In the genomic region with DNA sequence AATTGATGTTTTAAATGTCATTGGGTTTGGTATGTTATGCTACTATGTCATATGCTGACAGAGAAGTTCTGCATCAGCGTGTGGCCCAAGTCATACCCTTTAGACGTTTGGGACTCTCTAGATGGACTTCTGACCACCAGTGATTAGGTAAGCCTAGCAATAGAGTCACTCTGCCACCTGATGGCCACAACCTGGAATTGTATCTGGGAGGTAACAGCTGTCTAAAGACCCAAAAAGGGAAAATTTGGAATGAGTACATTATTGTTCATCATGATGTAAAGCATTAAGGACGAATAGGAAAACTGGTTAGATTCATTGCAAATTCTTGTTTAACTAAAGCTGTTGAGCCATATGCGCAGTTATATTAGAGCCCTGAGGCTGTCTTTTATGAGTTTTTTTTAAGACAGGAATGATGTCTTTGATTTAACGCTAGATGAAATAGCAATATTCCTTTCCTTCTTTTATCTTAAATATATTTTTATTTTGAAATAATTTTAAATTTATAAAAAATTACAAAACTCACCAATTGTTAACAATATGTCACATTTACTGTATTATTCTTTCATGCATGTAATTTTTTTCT, we compare ENCODE assay signal across 8 cellular contexts.
A peak's percentile ranks its signal among the peaks of the same experiment; 100 is the strongest.
DNase-seq lines count a peak whose midpoint lies in the region; ATAC-seq and TF ChIP-seq lines count a peak whose summit lies in the region.

No MANE protein-coding gene starts in this region.

- intact Hi-C loops in activated naive CD4-positive, alpha-beta T cell treated with anti-CD3 and anti-CD28 coated beads for 36 hours (cut with micrococcal nuclease), result no loop called here

- H3K4me1 ChIP-seq in iPS DF 6.9 (ENCODE audit: control insufficient read depth, insufficient read depth, low read length) (no peaks in the 10 kb centered on the region), upper lobe of left lung (no peaks in the 10 kb centered on the region)

- H3K27me3 Mint-ChIP-seq in activated naive CD4-positive, alpha-beta T cell treated with anti-CD3 and anti-CD28 coated beads for 36 hours (ENCODE audit: low read depth), result no peaks in the 10 kb centered on the region

- TF ChIP-seq EP300 in upper lobe of left lung (IDR thresholded peaks at IDR 0.05), result no peak

- no peaks in the 10 kb centered on the region for H3K36me3 Mint-ChIP-seq in activated naive CD4-positive, alpha-beta T cell treated with anti-CD3 and anti-CD28 coated beads for 36 hours (ENCODE audit: low read depth)

- H3K4me3 Mint-ChIP-seq in activated naive CD4-positive, alpha-beta T cell treated with anti-CD3 and anti-CD28 coated beads for 36 hours, result no peak overlapping the region

- H3K9me3 Mint-ChIP-seq in activated naive CD4-positive, alpha-beta T cell treated with anti-CD3 and anti-CD28 coated beads for 36 hours, result no peaks in the 10 kb centered on the region

- TF ChIP-seq CTCF in VCaP (conservative IDR thresholded peaks at IDR 0.05) (peak; percentile 83), upper lobe of left lung (IDR thresholded peaks at IDR 0.05) (peak in 5 of 6 experiments; percentile 34 to 55 (median 47))

- CTCF ChIA-PET in activated naive CD4-positive, alpha-beta T cell treated with anti-CD3 and anti-CD28 coated beads for 36 hours (lab: Charles Lee), result interaction anchor here (0.7 to 1.4 kb wide), 6 partner anchors 9 to 545 kb away, joined by 3 to 4 read pairs (median 4); no protein-coding TSS in a partner anchor

- H3K27ac Mint-ChIP-seq in activated naive CD4-positive, alpha-beta T cell treated with anti-CD3 and anti-CD28 coated beads for 36 hours, result no peak overlapping the region

- WGBS in iPS DF 6.9 (ENCODE audit: insufficient coverage, insufficient read length), result no CpG with 5 or more reads among the region's 5 CpGs
- 53 to 55% methylated on average over 5 of the region's 5 CpGs for WGBS in upper lobe of left lung, 2 donors

- H3K4me3 ChIP-seq in iPS DF 6.9 (ENCODE audit: low read length) (no peak overlapping the region), upper lobe of left lung (no peak overlapping the region)

- DNase-seq in activated naive CD4-positive, alpha-beta T cell treated with anti-CD3 and anti-CD28 coated beads for 36 hours, result peak; percentile 36
- DNase-seq in activated naive CD4-positive, alpha-beta T cell (lab: John Stamatoyannopoulos, UW), result no peak
- DNase-seq in M059J (ENCODE audit: low read depth) (peak; percentile 50), iPS DF 6.9 (ENCODE audit: low read depth, low spot score) (peak; percentile 37), upper lobe of left lung (peak in 1 of 2 donors; percentile 33)

- H3K27me3 ChIP-seq in iPS DF 6.9 (ENCODE audit: control insufficient read depth, insufficient read depth, low read length) (no peaks in the 10 kb centered on the region), upper lobe of left lung (no peaks in the 10 kb centered on the region)

- H3K27ac ChIP-seq in VCaP (no peak overlapping the region), iPS DF 6.9 (ENCODE audit: low read length) (no peak overlapping the region), upper lobe of left lung (no peak overlapping the region)

- no peaks in the 10 kb centered on the region for H3K4me1 Mint-ChIP-seq in activated naive CD4-positive, alpha-beta T cell treated with anti-CD3 and anti-CD28 coated beads for 36 hours (ENCODE audit: low read depth)

- H3K36me3 ChIP-seq in iPS DF 6.9 (ENCODE audit: control insufficient read depth, insufficient read depth, low read length) (no peaks in the 10 kb centered on the region), upper lobe of left lung (no peaks in the 10 kb centered on the region)

- TF ChIP-seq POLR2A in upper lobe of left lung (IDR thresholded peaks at IDR 0.05), result no peak

- H3K9me3 ChIP-seq in iPS DF 6.9 (ENCODE audit: control insufficient read depth, insufficient read depth, low read length) (no peaks in the 10 kb centered on the region), upper lobe of left lung (no peaks in the 10 kb centered on the region)

- ATAC-seq in upper lobe of left lung (ENCODE audit: low FRiP score in 2 of 2) (peak in 1 of 2 donors; percentile 47), HG03354 (IDR thresholded peaks at IDR 0.05; ENCODE audit: poor library complexity, severe bottlenecking, unreplicated experiment) (no peak), HG02884 (IDR thresholded peaks at IDR 0.05; ENCODE audit: unreplicated experiment) (no peak)

Comparison
In these comparisons a context has a peak if more than half of its experiments do, and no peak if none do; other contexts are left out.
1. DNase-seq: peak in activated naive CD4-positive, alpha-beta T cell treated with anti-CD3 and anti-CD28 coated beads for 36 hours (single experiment), M059J (single experiment) and iPS DF 6.9 (single experiment); none in activated naive CD4-positive, alpha-beta T cell (0 of 4).